In the genomic region with DNA sequence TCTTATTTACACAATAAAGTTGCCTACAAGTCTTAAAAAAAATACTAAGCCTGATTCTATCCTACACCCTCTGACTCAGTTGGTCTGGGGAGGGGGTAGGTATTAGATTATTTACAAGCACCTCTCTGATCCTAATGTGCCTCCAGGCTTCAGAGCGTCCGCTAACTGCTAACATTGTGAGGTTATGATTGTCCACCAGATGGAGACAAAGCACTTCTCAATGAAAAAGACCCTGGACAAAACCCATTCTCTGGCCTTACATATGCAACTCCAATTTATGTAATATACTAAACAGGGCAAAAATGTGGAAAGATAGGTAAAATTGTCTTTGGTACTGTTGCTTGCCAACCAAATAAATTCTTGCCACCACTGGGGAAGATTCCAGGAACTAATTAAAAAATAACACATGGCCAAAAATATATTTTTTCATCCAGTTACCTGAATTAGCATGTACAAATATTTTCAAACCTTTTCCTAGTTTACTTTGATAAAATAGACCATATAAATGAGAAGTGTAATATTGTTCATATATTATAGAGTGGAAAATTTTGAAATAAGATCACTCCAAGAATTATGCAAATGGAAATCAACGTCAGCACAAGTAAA, we compare ENCODE assay signal across 8 cellular contexts.
DNase-seq lines count a peak whose midpoint lies in the region; ATAC-seq and TF ChIP-seq lines count a peak whose summit lies in the region.

No MANE protein-coding gene starts in this region.

- H3K4me1 ChIP-seq in Panc1 (ENCODE audit: control insufficient read depth, insufficient read depth, low read length), result no peaks in the 10 kb centered on the region

- TF ChIP-seq CTCF in GM20000 (IDR thresholded peaks at IDR 0.05; ENCODE audit: extremely low read depth, missing control alignments) (peak; percentile 77), Panc1 (IDR thresholded peaks at IDR 0.05) (peak; percentile 87)

- no peaks in the 10 kb centered on the region for H3K36me3 Mint-ChIP-seq in stimulated activated memory B cell treated with anti-CD40 and anti-IgM and Interleukin-4, amounts not matched to agents 10 μg/mL and 1 μg/mL and 100 μg/mL, for 72 hours

- CTCF ChIA-PET in Panc1 (lab: Charles Lee), result interaction anchor here (0.6 kb wide), 1 partner anchor 1619 kb away, joined by 3 read pairs; no protein-coding TSS in a partner anchor

- H3K9me3 Mint-ChIP-seq in stimulated activated memory B cell treated with anti-CD40 and anti-IgM and Interleukin-4, amounts not matched to agents 10 μg/mL and 1 μg/mL and 100 μg/mL, for 72 hours, result no peaks in the 10 kb centered on the region

- H3K36me3 ChIP-seq in Panc1 (ENCODE audit: control insufficient read depth, insufficient read depth, low read length), result no peaks in the 10 kb centered on the region

- ATAC-seq in Panc1, result peak; percentile 93
- peak; percentile 64 for ATAC-seq in stimulated activated memory B cell treated with anti-CD40 and anti-IgM and Interleukin-4, amounts not matched to agents 10 μg/mL and 1 μg/mL and 100 μg/mL, for 72 hours

- H3K27me3 ChIP-seq in Panc1 (ENCODE audit: control insufficient read depth, insufficient read depth, low read length), result no peaks in the 10 kb centered on the region

- in situ Hi-C loops in Panc1 (cut with HindIII; ENCODE audit: low pct_unique_long_range_greater_than_20kb, low sequenced_read_pairs), result no loop called here

- POLR2A ChIA-PET in Panc1 (lab: Charles Lee), result no interaction called here

- DNase-seq in EH (ENCODE audit: low read depth), result peak; percentile 74
- peak; percentile 69 for DNase-seq in GM20000 (ENCODE audit: low spot score)
- peak; percentile 78 to 87 for DNase-seq in Kasumi-1 (lab: John Stamatoyannopoulos, UW)
- peak; percentile 60 for DNase-seq in Panc1 (ENCODE audit: low read depth, low spot score)
- DNase-seq in brain pericyte (ENCODE audit: low read depth, low spot score), result peak; percentile 34
- peak; percentile 79 for DNase-seq in iPS-NIHi11 (ENCODE audit: low spot score)
- DNase-seq in posterior vena cava (ENCODE audit: low spot score), result no peak

- no TSS peak for BruUV-seq in Panc1 (replicated peaks; lab: Mats Ljungman, UMichigan)

- intact Hi-C loops in Panc1 (cut with micrococcal nuclease; ENCODE audit: unreplicated experiment), result loop anchor here (1.0 to 5.0 kb wide), 3 partner anchors 344 to 1069 kb away; no protein-coding TSS in a partner anchor
- intact Hi-C loops in posterior vena cava (cut with DNase I), result loop anchor here (10.0 kb wide), 2 partner anchors 991 to 1071 kb away; no protein-coding TSS in a partner anchor

- H3K27ac Mint-ChIP-seq in stimulated activated memory B cell treated with anti-CD40 and anti-IgM and Interleukin-4, amounts not matched to agents 10 μg/mL and 1 μg/mL and 100 μg/mL, for 72 hours, result no peak overlapping the region

- peaks cover 10% of the 10 kb centered on the region for H3K4me1 Mint-ChIP-seq in stimulated activated memory B cell treated with anti-CD40 and anti-IgM and Interleukin-4, amounts not matched to agents 10 μg/mL and 1 μg/mL and 100 μg/mL, for 72 hours

- no peaks in the 10 kb centered on the region for H3K9me3 ChIP-seq in Panc1 (ENCODE audit: control insufficient read depth, insufficient read depth, low read depth, low read length)

- no peak overlapping the region for H3K4me3 Mint-ChIP-seq in stimulated activated memory B cell treated with anti-CD40 and anti-IgM and Interleukin-4, amounts not matched to agents 10 μg/mL and 1 μg/mL and 100 μg/mL, for 72 hours

- H3K27me3 Mint-ChIP-seq in stimulated activated memory B cell treated with anti-CD40 and anti-IgM and Interleukin-4, amounts not matched to agents 10 μg/mL and 1 μg/mL and 100 μg/mL, for 72 hours, result peaks cover 19% of the 10 kb centered on the region

- no peak overlapping the region for H3K4me3 ChIP-seq in Panc1 (ENCODE audit: low read depth in 2 of 2, low read length in 2 of 2)

- H3K27ac ChIP-seq in Panc1 (ENCODE audit: low read length), result no peak overlapping the region
